Comparison of ENCODE assay signal across 8 cellular contexts in genomic region chr18:21704603-21705364, GRCh38. TPM values are rescaled to one million over a fixed set of nuclear protein-coding genes. Genes with fewer than 3 reads are reported as not detected.
DNase-seq lines count a peak whose midpoint lies in the region; ATAC-seq and TF ChIP-seq lines count a peak whose summit lies in the region.

Gene ABHD3 (minus strand): TSS chr18:21704774. CDS start chr18:21704665, 109 bp downstream.

- BruUV-seq in Caco-2 (replicated peaks; lab: Mats Ljungman, UMichigan), result TSS peak; percentile 83

- peak within 1 kb of the TSS; percentile 64 for H3K27ac Mint-ChIP-seq in Caco-2 (ENCODE audit: unreplicated experiment)
- peak within 1 kb of the TSS; percentile 95 for H3K27ac Mint-ChIP-seq in activated CD8-positive, alpha-beta memory T cell treated with anti-CD3 and anti-CD28 coated beads, Interleukin-2, amount 10 ng/mL, durations not matched to agents 7 days and 5 days
- H3K27ac Mint-ChIP-seq in mesothelial cell of epicardium, result peak within 1 kb of the TSS; percentile 91

- H3K36me3 ChIP-seq in Caco-2 (ENCODE audit: control insufficient read depth, insufficient read depth, low read length) (no peaks in the 10 kb centered on the region), endocrine pancreas (ENCODE audit: control insufficient read depth, insufficient read depth, low read length) (no peaks in the 10 kb centered on the region)

- peak within 1 kb of the TSS; percentile 96 for H3K9ac ChIP-seq in endocrine pancreas (ENCODE audit: control insufficient read depth, insufficient read depth, low read length)

- H3K4me1 Mint-ChIP-seq in Caco-2 (ENCODE audit: low read depth, unreplicated experiment), result peaks cover 6% of the 10 kb centered on the region
- peaks cover 27% of the 10 kb centered on the region for H3K4me1 Mint-ChIP-seq in activated CD8-positive, alpha-beta memory T cell treated with anti-CD3 and anti-CD28 coated beads, Interleukin-2, amount 10 ng/mL, durations not matched to agents 7 days and 5 days
- H3K4me1 Mint-ChIP-seq in mesothelial cell of epicardium, result peaks cover 15% of the 10 kb centered on the region

- peak within 1 kb of the TSS; percentile 84 for H3K4me3 ChIP-seq in Caco-2 (ENCODE audit: low read depth, low read length)
- peak within 1 kb of the TSS; percentile 97 for H3K4me3 ChIP-seq in endocrine pancreas (ENCODE audit: control insufficient read depth, insufficient read depth, low read length)

- H3K9me3 Mint-ChIP-seq in Caco-2 (ENCODE audit: unreplicated experiment) (no peaks in the 10 kb centered on the region), mesothelial cell of epicardium (no peaks in the 10 kb centered on the region)
- no peaks in the 10 kb centered on the region for H3K9me3 Mint-ChIP-seq in activated CD8-positive, alpha-beta memory T cell treated with anti-CD3 and anti-CD28 coated beads, Interleukin-2, amount 10 ng/mL, durations not matched to agents 7 days and 5 days (ENCODE audit: low read depth)

- H3K9me3 ChIP-seq in Caco-2 (no peaks in the 10 kb centered on the region), endocrine pancreas (ENCODE audit: control insufficient read depth, low read length) (no peaks in the 10 kb centered on the region)

- ATAC-seq in activated CD8-positive, alpha-beta memory T cell treated with anti-CD3 and anti-CD28 coated beads, Interleukin-2, amount 10 ng/mL, durations not matched to agents 7 days and 5 days, result peak; percentile 96

- DNase-seq in Caco-2 (peak; percentile 94 to 96), GM20000 (ENCODE audit: low spot score) (peak; percentile 96), HT-29 (ENCODE audit: low spot score) (peak; percentile 91), NOMO-1 treated with dmso at 0.1 percent for 144 hours (lab: John Stamatoyannopoulos, UW; ENCODE audit: unreplicated experiment) (peak; percentile 91), mesothelial cell of epicardium (ENCODE audit: low spot score in 2 of 2, unreplicated experiment in 2 of 2) (peak; percentile 80 to 90)
- DNase-seq in activated CD8-positive, alpha-beta memory T cell treated with anti-CD3 and anti-CD28 coated beads, Interleukin-2, amount 10 ng/mL, durations not matched to agents 7 days and 5 days, result peak; percentile 95
- peak; percentile 87 for DNase-seq in stimulated activated CD8-positive, alpha-beta memory T cell treated with anti-CD3 and anti-CD28 coated beads, Interleukin-15, amount 100 ng/mL, for 48 hours (ENCODE audit: low read depth in 2 of 2)

- POLR2A ChIA-PET in Caco-2 (lab: Charles Lee), result interaction anchor here (0.5 to 1.6 kb wide), 9 partner anchors 18 to 104 kb away, joined by 3 to 29 read pairs (median 4); partner anchors contain the start of gene MIB1

- H3K27me3 Mint-ChIP-seq in Caco-2 (ENCODE audit: insufficient read depth, unreplicated experiment), result no peaks in the 10 kb centered on the region
- H3K27me3 Mint-ChIP-seq in activated CD8-positive, alpha-beta memory T cell treated with anti-CD3 and anti-CD28 coated beads, Interleukin-2, amount 10 ng/mL, durations not matched to agents 7 days and 5 days, result no peaks in the 10 kb centered on the region
- no peaks in the 10 kb centered on the region for H3K27me3 Mint-ChIP-seq in mesothelial cell of epicardium (ENCODE audit: low read depth)

- H3K36me3 Mint-ChIP-seq in Caco-2 (ENCODE audit: insufficient read depth, unreplicated experiment) (peaks cover 31% of the 10 kb centered on the region), mesothelial cell of epicardium (no peaks in the 10 kb centered on the region)
- H3K36me3 Mint-ChIP-seq in activated CD8-positive, alpha-beta memory T cell treated with anti-CD3 and anti-CD28 coated beads, Interleukin-2, amount 10 ng/mL, durations not matched to agents 7 days and 5 days, result peaks cover 27% of the 10 kb centered on the region

- H3K4me1 ChIP-seq in Caco-2 (peaks cover 6% of the 10 kb centered on the region), endocrine pancreas (ENCODE audit: control insufficient read depth, insufficient read depth, low read length) (peaks cover 9% of the 10 kb centered on the region)

- H3K27me3 ChIP-seq in Caco-2 (replicated peaks; ENCODE audit: control insufficient read depth, insufficient read depth, low read length) (no peaks in the 10 kb centered on the region), endocrine pancreas (ENCODE audit: control insufficient read depth, insufficient read depth, low read length) (no peaks in the 10 kb centered on the region)

- TF ChIP-seq CTCF in Caco-2 (IDR thresholded peaks at IDR 0.05; ENCODE audit: insufficient read depth in 1 of 2, low read depth in 1 of 2, low read length in 1 of 2, severe bottlenecking in 1 of 2, unreplicated experiment in 1 of 2), result peak; percentile 25 to 39
- TF ChIP-seq CTCF in GM20000 (IDR thresholded peaks at IDR 0.05; ENCODE audit: extremely low read depth, missing control alignments), result no peak
- TF ChIP-seq CTCF in mesothelial cell of epicardium (IDR thresholded peaks at IDR 0.05; ENCODE audit: unreplicated experiment), result peak; percentile 48

- intact Hi-C loops in Caco-2 (cut with micrococcal nuclease; ENCODE audit: unreplicated experiment), result loop anchor here (1.0 to 2.0 kb wide), 2 partner anchors 36 to 92 kb away; partner anchors contain the start of genes MIB1 and SNRPD1

- CTCF ChIA-PET in Caco-2 (lab: Charles Lee), result interaction anchor here (0.7 to 1.5 kb wide), 3 partner anchors 36 to 104 kb away, joined by 3 to 10 read pairs (median 4); partner anchors contain the start of genes ESCO1, MIB1 and SNRPD1
- CTCF ChIA-PET in activated CD8-positive, alpha-beta memory T cell treated with anti-CD3 and anti-CD28 coated beads, Interleukin-2, amount 10 ng/mL, durations not matched to agents 7 days and 5 days (lab: Charles Lee), result interaction anchor here (0.7 to 2.7 kb wide), 11 partner anchors 13 to 116 kb away, joined by 3 to 17 read pairs (median 3); partner anchors contain the start of genes ESCO1, MIB1 and SNRPD1

- H3K4me3 Mint-ChIP-seq in Caco-2 (ENCODE audit: unreplicated experiment), result peak within 1 kb of the TSS; percentile 86
- peak within 1 kb of the TSS; percentile 97 for H3K4me3 Mint-ChIP-seq in activated CD8-positive, alpha-beta memory T cell treated with anti-CD3 and anti-CD28 coated beads, Interleukin-2, amount 10 ng/mL, durations not matched to agents 7 days and 5 days
- peak within 1 kb of the TSS; percentile 85 for H3K4me3 Mint-ChIP-seq in mesothelial cell of epicardium

RNA-seq across cellular contexts. Expression of gene ABHD3, which starts in this region (rescaled TPM):
- total RNA-seq in Caco-2 (2022), result 29.3 and 31.8 TPM in 2 replicates
- 15.2 and 16.5 TPM in 2 replicates for total RNA-seq in HT-29 (2014; rRNA removed; shearing (Covaris generic))
- 10 to 100 TPM; 47.9 to 62.6 TPM for total RNA-seq in activated CD8-positive, alpha-beta memory T cell treated with anti-CD3 and anti-CD28 coated beads, Interleukin-2, amount 10 ng/mL, durations not matched to agents 7 days and 5 days
- total RNA-seq in mesothelial cell of epicardium, result 3.8 to 6.0 TPM (median 5.4 TPM) in 3 replicates

Comparison
In these comparisons a context has a peak if more than half of its experiments do, and no peak if none do; other contexts are left out.
1. Peak in every context shown above with its lines: DNase-seq, ATAC-seq and H3K4me3 ChIP-seq.